ENCODE assay signal across 10 cellular contexts in the genomic region with DNA sequence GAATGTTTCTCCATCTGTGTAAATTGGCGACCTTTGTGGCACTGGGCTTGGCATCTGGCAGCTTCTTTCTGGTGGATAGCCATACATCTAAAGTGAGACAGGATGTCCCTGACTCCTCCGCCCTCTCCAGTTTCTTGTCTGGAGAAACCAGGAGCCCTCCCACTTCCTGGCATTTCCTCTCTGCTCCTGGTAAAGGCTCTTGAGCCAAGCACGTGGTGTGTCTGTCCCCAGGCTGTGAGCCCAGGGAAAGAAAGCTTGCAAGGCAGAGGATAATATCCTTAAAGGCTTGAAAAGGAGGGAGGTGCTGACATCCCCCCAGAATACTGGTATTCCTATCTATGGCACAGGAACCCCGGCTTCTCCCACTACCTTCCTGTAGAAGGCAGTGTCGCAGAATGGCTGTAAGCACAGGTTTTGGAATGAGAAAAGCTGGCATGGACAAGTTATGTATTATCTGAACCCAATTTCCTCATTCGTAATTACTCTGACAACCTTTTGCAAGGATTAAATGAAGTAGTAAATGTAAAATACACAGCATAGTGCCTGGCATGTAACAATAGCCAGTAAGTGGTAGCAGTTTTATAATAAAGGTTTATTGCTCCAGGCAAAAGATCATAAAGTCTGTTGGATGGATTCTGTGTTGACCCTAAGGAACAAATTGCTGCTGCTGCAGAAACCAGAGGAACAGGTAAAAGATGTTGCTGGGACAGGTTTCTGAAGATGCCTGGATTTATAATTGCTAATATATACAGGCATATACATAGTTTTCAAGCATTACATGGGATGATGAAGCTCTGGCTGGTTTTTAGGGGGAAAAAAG. TPM values are rescaled to one million over a fixed set of nuclear protein-coding genes. Genes with fewer than 3 reads are reported as not detected.
DNase-seq lines count a peak whose midpoint lies in the region; FAIRE-seq and TF ChIP-seq lines count a peak whose summit lies in the region.
"Had no signal": no experiment of that assay in that cellular context is flagged by ENCODE, and none has a peak within 500 bp of the region (broad histone marks: within the 10 kb centered on the region; RNA-seq: fewer than 3 reads in every experiment).

No MANE protein-coding gene starts in this region.

- no peaks in the 10 kb centered on the region for H3K79me1 ChIP-seq in H9 (ENCODE audit: insufficient read depth, low read depth, low read length, poor library complexity, severe bottlenecking)

- no peak overlapping the region for H3T11ph ChIP-seq in H9 (ENCODE audit: low read length)

- no peak overlapping the region for H3K18ac ChIP-seq in H9 (ENCODE audit: insufficient read length, low read depth, low read length)

- H2BK120ac ChIP-seq in H9 (ENCODE audit: low read depth, low read length, poor library complexity, severe bottlenecking): no peak overlapping the region

- no peak overlapping the region for H4K91ac ChIP-seq in H9 (ENCODE audit: insufficient read length, low read depth, low read length)

- no peak overlapping the region for H2BK15ac ChIP-seq in H9 (ENCODE audit: low read depth, low read length)

- 0 out of 2 replicates have a peak, but pooled peaks cover 2% of the 10 kb centered on the region for H3K27me3 ChIP-seq in H9 (ENCODE audit: insufficient read depth, low read length)
- H3K27me3 ChIP-seq in keratinocyte (ENCODE audit: control insufficient read depth, extremely low read depth, insufficient read depth, low read length): no peaks in the 10 kb centered on the region
- no peaks in the 10 kb centered on the region for H3K27me3 ChIP-seq in subcutaneous abdominal adipose tissue (ENCODE audit: control insufficient read depth in 5 of 5, insufficient read depth in 4 of 5, low read length in 5 of 5)

- H3K9me3 ChIP-seq in H9 (ENCODE audit: control insufficient read depth, low read depth, low read length) (no peaks in the 10 kb centered on the region), keratinocyte (ENCODE audit: control insufficient read depth, low read depth, low read length) (no peaks in the 10 kb centered on the region), subcutaneous abdominal adipose tissue (ENCODE audit: control insufficient read depth in 5 of 5, low read length in 5 of 5) (no peaks in the 10 kb centered on the region)

- H3K4me1 ChIP-seq in H9 (ENCODE audit: insufficient read depth, low read length): no peaks in the 10 kb centered on the region
- H3K4me1 ChIP-seq in keratinocyte (ENCODE audit: control insufficient read depth, extremely low read depth, insufficient read depth, low read length): peaks cover 20% of the 10 kb centered on the region
- H3K4me1 ChIP-seq in subcutaneous abdominal adipose tissue (ENCODE audit: control insufficient read depth in 5 of 5, insufficient read depth in 5 of 5, low read length in 5 of 5): peaks cover 6 to 43% (median 32%) of the 10 kb centered on the region in 5 donors

- H3K23ac ChIP-seq in H9 (ENCODE audit: insufficient read length, low read depth, low read length): no peak overlapping the region

- no peaks in the 10 kb centered on the region for H3K9me1 ChIP-seq in keratinocyte (ENCODE audit: control insufficient read depth, extremely low read depth, insufficient read depth, low read length)

- H2AFZ ChIP-seq in H9 (ENCODE audit: low read length) (no peak overlapping the region), keratinocyte (ENCODE audit: control insufficient read depth, low read length) (peak overlapping the region; percentile 73)

- H4K5ac ChIP-seq in H9 (ENCODE audit: insufficient read length, low read depth, low read length): no peak overlapping the region

- H3K27ac Mint-ChIP-seq in H9 (no peak overlapping the region), chondrocyte (ENCODE audit: unreplicated experiment) (peak overlapping the region; percentile 70)
- H3K27ac Mint-ChIP-seq: activated CD4-positive, alpha-beta T cell treated with anti-CD3 and anti-CD28 coated beads, Interleukin-2, amount 10 ng/mL, durations not matched to agents 7 days and 5 days had no signal

- H3K36me3 ChIP-seq in keratinocyte (ENCODE audit: control insufficient read depth in 2 of 2, extremely low read depth in 1 of 2, insufficient read depth in 2 of 2, low read length in 2 of 2) (no peaks in the 10 kb centered on the region), subcutaneous abdominal adipose tissue (ENCODE audit: control insufficient read depth in 5 of 5, insufficient read depth in 5 of 5, low read length in 5 of 5) (no peaks in the 10 kb centered on the region)

- no CpG with 5 or more reads among the region's 6 CpGs for WGBS in H9 (ENCODE audit: extremely low coverage, insufficient read length, low lambda C conversion rate)

- no peak for TF ChIP-seq CTCF in H9 (conservative IDR thresholded peaks at IDR 0.05)
- peak; percentile 13 for TF ChIP-seq CTCF in chondrocyte (IDR thresholded peaks at IDR 0.05)
- peak in 1 of 3 experiments; percentile 20 for TF ChIP-seq CTCF in keratinocyte (optimal IDR thresholded peaks at IDR 0.05 in 1 of 3, IDR thresholded peaks at IDR 0.05 in 1 of 3, conservative IDR thresholded peaks at IDR 0.05 in 1 of 3; ENCODE audit: extremely low read depth in 1 of 3, insufficient read depth in 2 of 3, low read length in 3 of 3)

- H3K27ac ChIP-seq in H9 (ENCODE audit: insufficient read length, low read depth, low read length) (no peak overlapping the region), keratinocyte (ENCODE audit: control insufficient read depth, insufficient read depth, low read length) (no peak overlapping the region), subcutaneous abdominal adipose tissue (ENCODE audit: low read depth, low read length) (peak overlapping the region; percentile 92)

- H3K4me2 ChIP-seq in H9 (ENCODE audit: insufficient read depth, insufficient read length, low read length): no peak overlapping the region
- H3K4me2 ChIP-seq in keratinocyte (ENCODE audit: control insufficient read depth, extremely low read depth, insufficient read depth, low read depth, low read length): no peak overlapping the region

- no peak overlapping the region for H3K4me3 ChIP-seq in keratinocyte (ENCODE audit: control insufficient read depth in 2 of 3, extremely low read depth in 1 of 3, insufficient read depth in 2 of 3, low read depth in 1 of 3, low read length in 3 of 3)
- H3K4me3 ChIP-seq in subcutaneous abdominal adipose tissue (ENCODE audit: low read depth in 1 of 5, low read length in 5 of 5): no peak overlapping the region

- H3K56ac ChIP-seq in H9 (ENCODE audit: insufficient read length, low read depth, low read length): no peak overlapping the region

- H3K4ac ChIP-seq in H9 (ENCODE audit: low read depth, low read length): no peak overlapping the region

- H3K9me3 Mint-ChIP-seq in H9: no peaks in the 10 kb centered on the region
- H3K9me3 Mint-ChIP-seq in chondrocyte (ENCODE audit: low read depth): no peaks in the 10 kb centered on the region
- H3K9me3 Mint-ChIP-seq: activated CD4-positive, alpha-beta T cell treated with anti-CD3 and anti-CD28 coated beads, Interleukin-2, amount 10 ng/mL, durations not matched to agents 7 days and 5 days had no signal

- H3K27me3 Mint-ChIP-seq in H9 (ENCODE audit: low read depth): peaks cover 27% of the 10 kb centered on the region
- no peaks in the 10 kb centered on the region for H3K27me3 Mint-ChIP-seq in chondrocyte (ENCODE audit: low read depth)
- H3K27me3 Mint-ChIP-seq: activated CD4-positive, alpha-beta T cell treated with anti-CD3 and anti-CD28 coated beads, Interleukin-2, amount 10 ng/mL, durations not matched to agents 7 days and 5 days had no signal

- H3K79me2 ChIP-seq in H9 (ENCODE audit: insufficient read depth, low read length) (no peaks in the 10 kb centered on the region), keratinocyte (ENCODE audit: control insufficient read depth, insufficient read depth, low read length) (no peaks in the 10 kb centered on the region)

- H3K9ac ChIP-seq in H9 (ENCODE audit: extremely low read depth, insufficient read length, low read length) (no peak overlapping the region), keratinocyte (ENCODE audit: control insufficient read depth, extremely low read depth, insufficient read depth, low read length) (no peak overlapping the region), subcutaneous abdominal adipose tissue (ENCODE audit: low read length in 5 of 5) (peak overlapping the region in 3 of 5 donors; percentile 26 to 61 (median 42))

- DNase-seq in H9 (peak; percentile 43), chondrocyte (ENCODE audit: low spot score) (no peak), keratinocyte (ENCODE audit: low read depth, low spot score) (no peak), T-helper 9 cell (no peak), NCI-H510A treated with DMSO at 0.1 percent for 48 hours (lab: John Stamatoyannopoulos, UW) (no peak)
- DNase-seq in activated CD4-positive, alpha-beta T cell treated with anti-CD3 and anti-CD28 coated beads, Interleukin-2, amount 50 U/mL, for 1 hour: no peak
- DNase-seq in activated CD8-positive, alpha-beta memory T cell treated with anti-CD3 and anti-CD28 coated beads, Interleukin-2, amount 50 U/mL, for 48 hours: no peak
- DNase-seq: activated CD4-positive, alpha-beta T cell treated with anti-CD3 and anti-CD28 coated beads, Interleukin-2, amount 10 ng/mL, durations not matched to agents 7 days and 5 days; NCI-H2171 had no signal

- H3K4me3 Mint-ChIP-seq in H9: no peak overlapping the region
- H3K4me3 Mint-ChIP-seq in chondrocyte (ENCODE audit: unreplicated experiment): no peak overlapping the region
- H3K4me3 Mint-ChIP-seq: activated CD4-positive, alpha-beta T cell treated with anti-CD3 and anti-CD28 coated beads, Interleukin-2, amount 10 ng/mL, durations not matched to agents 7 days and 5 days had no signal

- dilution Hi-C loops in keratinocyte (cut with MboI; ENCODE audit: extremely low pct_ligation_motif_present, low sequenced_read_pairs): no loop called here

- no peak overlapping the region for H3K14ac ChIP-seq in H9 (ENCODE audit: insufficient read depth, low read length)

- no peak for FAIRE-seq in keratinocyte (lab: Jason Lieb, UNC)

- no peak overlapping the region for H4K8ac ChIP-seq in H9 (replicated peaks; ENCODE audit: insufficient read length, low read depth, low read length)

- H2BK5ac ChIP-seq in H9 (ENCODE audit: insufficient read length, low read length): no peak overlapping the region

- peaks cover 0 to 11% of the 10 kb centered on the region in 2 experiments; a peak in 2 of 4 replicates for H3K4me1 Mint-ChIP-seq in H9
- H3K4me1 Mint-ChIP-seq in chondrocyte (ENCODE audit: low read depth): peaks cover 31% of the 10 kb centered on the region
- H3K4me1 Mint-ChIP-seq: activated CD4-positive, alpha-beta T cell treated with anti-CD3 and anti-CD28 coated beads, Interleukin-2, amount 10 ng/mL, durations not matched to agents 7 days and 5 days had no signal

- no peaks in the 10 kb centered on the region for H3K36me3 Mint-ChIP-seq in H9 (ENCODE audit: insufficient read depth in 1 of 3, low read depth in 3 of 3)
- H3K36me3 Mint-ChIP-seq in chondrocyte (ENCODE audit: low read depth): no peaks in the 10 kb centered on the region

- no peak overlapping the region for H2BK20ac ChIP-seq in H9 (ENCODE audit: low read depth, low read length, poor library complexity, severe bottlenecking)

- H3K23me2 ChIP-seq in H9 (ENCODE audit: insufficient read length, low read depth, low read length, poor library complexity, severe bottlenecking): no peaks in the 10 kb centered on the region

- H2BK12ac ChIP-seq in H9 (ENCODE audit: insufficient read length, low read depth, low read length): no peak overlapping the region

- H2AK5ac ChIP-seq in H9 (ENCODE audit: insufficient read length, low read length): no peak overlapping the region

- no peaks in the 10 kb centered on the region for H4K20me1 ChIP-seq in H9 (ENCODE audit: control insufficient read depth, insufficient read depth, insufficient read length)
- H4K20me1 ChIP-seq in keratinocyte (ENCODE audit: control insufficient read depth, extremely low read depth, insufficient read depth, low read length): no peaks in the 10 kb centered on the region

RNA-seq across cellular contexts. Expression of gene ACSL5, which starts 11.8 kb away (rescaled TPM):
- total RNA-seq in H9 (2021) (not detected in 2 replicates), chondrocyte (0.15 to 0.53 TPM (median 0.27 TPM) in 3 replicates)
- 0.03 to 0.04 TPM in 2 of 3 replicates, not detected in the other for polyA plus RNA-seq in keratinocyte
- polyA plus RNA-seq in keratinocyte (2011; ENCODE audit: low read depth): not detected
- polyA plus RNA-seq in keratinocyte (2011; cell fraction: cytosol; rRNA removed): 0.01 TPM in 1 of 2 replicates, not detected in the other
- polyA plus RNA-seq in keratinocyte (2011; cell fraction: nucleus; rRNA removed): 0.03 TPM in 1 of 2 replicates, not detected in the other
- polyA plus RNA-seq in keratinocyte (2012; ENCODE audit: low replicate concordance): 0.08 TPM in 1 of 2 replicates, not detected in the other
- polyA minus RNA-seq in keratinocyte: 0.26 TPM in 1 of 3 replicates, not detected in the others
- polyA minus RNA-seq in keratinocyte (2011; cell fraction: cytosol; rRNA and poly(A)+ RNA removed): not detected
- polyA minus RNA-seq in keratinocyte (2011; cell fraction: nucleus; rRNA and poly(A)+ RNA removed): not detected in 2 replicates

Comparison
In these comparisons a context has a peak if more than half of its experiments do, and no peak if none do; other contexts are left out.
1. H3K9ac ChIP-seq: peak in subcutaneous abdominal adipose tissue (3 of 5); none in H9 (single experiment) and keratinocyte (single experiment).